In the genomic region with DNA sequence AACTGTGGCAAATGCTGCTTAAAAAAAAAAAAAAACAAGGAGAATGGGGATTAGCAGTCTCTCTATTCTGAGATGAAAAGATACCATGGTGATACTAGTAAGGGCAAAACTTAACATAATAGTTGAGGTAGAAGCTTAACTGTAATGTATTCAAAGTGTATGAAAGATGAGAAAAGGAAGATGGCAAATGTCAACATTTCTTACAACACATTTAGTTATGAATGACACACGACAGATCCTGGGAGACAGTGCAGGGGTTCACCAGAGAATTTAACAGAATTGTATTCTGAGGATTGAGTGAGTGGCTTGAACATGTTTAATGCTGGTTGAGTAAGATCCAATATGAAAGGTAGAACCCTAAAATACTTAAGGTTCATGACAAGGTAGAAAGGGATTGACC, we compare ENCODE assay signal across 20 cellular contexts. TPM values are rescaled to one million over a fixed set of nuclear protein-coding genes. Genes with fewer than 3 reads are reported as not detected.
A peak's percentile ranks its signal among the peaks of the same experiment; 100 is the strongest.
DNase-seq lines count a peak whose midpoint lies in the region; ATAC-seq, FAIRE-seq and TF ChIP-seq lines count a peak whose summit lies in the region.
"Had no signal": no experiment of that assay in that cellular context is flagged by ENCODE, and none has a peak within 500 bp of the region (broad histone marks: within the 10 kb centered on the region; RNA-seq: fewer than 3 reads in every experiment).

No MANE protein-coding gene starts in this region.

- no peak overlapping the region for H4K91ac ChIP-seq in H9 (ENCODE audit: insufficient read length, low read depth, low read length)

- H3K18ac ChIP-seq in H9 (ENCODE audit: insufficient read length, low read depth, low read length) = no peak overlapping the region

- H2BK20ac ChIP-seq in H9 (ENCODE audit: low read depth, low read length, poor library complexity, severe bottlenecking) = no peak overlapping the region

- H2AFZ ChIP-seq in H9 (ENCODE audit: low read length) = no peak overlapping the region

- no peak for DNase-seq in activated naive CD4-positive, alpha-beta T cell treated with anti-CD3 and anti-CD28 coated beads for 36 hours
- DNase-seq in activated naive CD4-positive, alpha-beta T cell treated with anti-CD3 and anti-CD28 coated beads, Interleukin-2, amount 10 ng/mL, durations not matched to agents 7 days and 5 days = no peak
- DNase-seq in H9 (no peak), COLO668 (lab: John Stamatoyannopoulos, UW; ENCODE audit: unreplicated experiment) (no peak), HTR-8/SVneo (ENCODE audit: insufficient read length, low spot score) (no peak)
- no peak for DNase-seq in activated naive CD8-positive, alpha-beta T cell treated with anti-CD3 and anti-CD28 coated beads, Interleukin-2, amount 50 U/mL, for 24 hours
- no peak for DNase-seq in stimulated activated effector memory CD8-positive, alpha-beta T cell treated with anti-CD3 and anti-CD28 coated beads, Interleukin-12 subunit alpha, Interleukin-12 subunit beta, amount 100 ng/mL, for 72 hours (ENCODE audit: low spot score in 2 of 2)
- DNase-seq: ACHN; activated CD4-positive, alpha-beta T cell treated with anti-CD3 and anti-CD28 coated beads, Interleukin-2, amount 50 U/mL, for 4 hours; aorta; GOT3; left ventricle myocardium inferior; mucosa of descending colon; NCI-H1417 treated with DMSO at 0.1 percent for 48 hours; NCI-H2171 treated with DMSO at 0.1 percent for 48 hours; NCI-H526 treated with DMSO at 0.1 percent for 48 hours; SW 1271; testis had no signal

- H3K14ac ChIP-seq in H9 (ENCODE audit: insufficient read depth, low read length) = no peak overlapping the region

- H3K27me3 Mint-ChIP-seq in activated naive CD4-positive, alpha-beta T cell treated with anti-CD3 and anti-CD28 coated beads for 36 hours (ENCODE audit: low read depth) = no peaks in the 10 kb centered on the region
- no peaks in the 10 kb centered on the region for H3K27me3 Mint-ChIP-seq in activated naive CD4-positive, alpha-beta T cell treated with anti-CD3 and anti-CD28 coated beads, Interleukin-2, amount 10 ng/mL, durations not matched to agents 7 days and 5 days
- H3K27me3 Mint-ChIP-seq in H9 (ENCODE audit: low read depth) = no peaks in the 10 kb centered on the region
- H3K27me3 Mint-ChIP-seq in activated naive CD8-positive, alpha-beta T cell treated with anti-CD3 and anti-CD28 coated beads, Interleukin-2, amount 50 U/mL, for 24 hours = no peaks in the 10 kb centered on the region

- no peak overlapping the region for H2BK120ac ChIP-seq in H9 (ENCODE audit: low read depth, low read length, poor library complexity, severe bottlenecking)

- H3K56ac ChIP-seq in H9 (ENCODE audit: insufficient read length, low read depth, low read length) = no peak overlapping the region

- no peak overlapping the region for H3T11ph ChIP-seq in H9 (ENCODE audit: low read length)

- TF ChIP-seq CTCF in H9 (conservative IDR thresholded peaks at IDR 0.05) = no peak

- no peak for ATAC-seq in activated naive CD8-positive, alpha-beta T cell treated with anti-CD3 and anti-CD28 coated beads, Interleukin-2, amount 50 U/mL, for 24 hours
- ATAC-seq in stimulated activated effector memory CD8-positive, alpha-beta T cell treated with anti-CD3 and anti-CD28 coated beads, Interleukin-12 subunit alpha, Interleukin-12 subunit beta, amount 100 ng/mL, for 72 hours = no peak
- no peak for ATAC-seq in GM18498 (IDR thresholded peaks at IDR 0.05; ENCODE audit: unreplicated experiment)
- ATAC-seq: mucosa of descending colon had no signal

- no peaks in the 10 kb centered on the region for H3K9me3 Mint-ChIP-seq in activated naive CD4-positive, alpha-beta T cell treated with anti-CD3 and anti-CD28 coated beads for 36 hours
- H3K9me3 Mint-ChIP-seq in activated naive CD4-positive, alpha-beta T cell treated with anti-CD3 and anti-CD28 coated beads, Interleukin-2, amount 10 ng/mL, durations not matched to agents 7 days and 5 days = no peaks in the 10 kb centered on the region
- H3K9me3 Mint-ChIP-seq in H9 = no peaks in the 10 kb centered on the region; a peak in 1 of 5 replicates
- H3K9me3 Mint-ChIP-seq in activated naive CD8-positive, alpha-beta T cell treated with anti-CD3 and anti-CD28 coated beads, Interleukin-2, amount 50 U/mL, for 24 hours = no peaks in the 10 kb centered on the region
- H3K9me3 Mint-ChIP-seq in stimulated activated effector memory CD8-positive, alpha-beta T cell treated with anti-CD3 and anti-CD28 coated beads, Interleukin-12 subunit alpha, Interleukin-12 subunit beta, amount 100 ng/mL, for 72 hours = no peaks in the 10 kb centered on the region
- H3K9me3 Mint-ChIP-seq: activated T-helper 1 cell treated with anti-CD3 and anti-CD28 coated beads, Interleukin-12 subunit alpha, Interleukin-12 subunit beta, Interleukin-2, Interleukin-4 antibody, amounts not matched to agents 30 ng/mL and 10 ng/mL and 1 ng/mL, durations not matched to agents 14 hours and 24 hours and 36 hours had no signal

- no peaks in the 10 kb centered on the region for H3K23me2 ChIP-seq in H9 (ENCODE audit: insufficient read length, low read depth, low read length, poor library complexity, severe bottlenecking)

- H3K36me3 Mint-ChIP-seq in activated naive CD4-positive, alpha-beta T cell treated with anti-CD3 and anti-CD28 coated beads for 36 hours (ENCODE audit: low read depth) = peaks cover 27% of the 10 kb centered on the region
- H3K36me3 Mint-ChIP-seq in activated naive CD4-positive, alpha-beta T cell treated with anti-CD3 and anti-CD28 coated beads, Interleukin-2, amount 10 ng/mL, durations not matched to agents 7 days and 5 days = peaks cover 43% of the 10 kb centered on the region
- H3K36me3 Mint-ChIP-seq in H9 (ENCODE audit: insufficient read depth in 1 of 3, low read depth in 3 of 3) = peaks cover 13 to 18% (median 15%) of the 10 kb centered on the region in 3 experiments; a peak in 6 of 7 replicates
- peaks cover 36% of the 10 kb centered on the region for H3K36me3 Mint-ChIP-seq in activated naive CD8-positive, alpha-beta T cell treated with anti-CD3 and anti-CD28 coated beads, Interleukin-2, amount 50 U/mL, for 24 hours (ENCODE audit: low read depth)
- peaks cover 56% of the 10 kb centered on the region for H3K36me3 Mint-ChIP-seq in stimulated activated effector memory CD8-positive, alpha-beta T cell treated with anti-CD3 and anti-CD28 coated beads, Interleukin-12 subunit alpha, Interleukin-12 subunit beta, amount 100 ng/mL, for 72 hours

- no peak overlapping the region for H3K4ac ChIP-seq in H9 (ENCODE audit: low read depth, low read length)

- H3K9me3 ChIP-seq in H9 (ENCODE audit: control insufficient read depth, low read depth, low read length) = no peaks in the 10 kb centered on the region
- H3K9me3 ChIP-seq: left ventricle myocardium inferior, mucosa of descending colon, testis had no signal

- peak overlapping the region; percentile 46 for H3K27ac Mint-ChIP-seq in activated naive CD4-positive, alpha-beta T cell treated with anti-CD3 and anti-CD28 coated beads for 36 hours
- no peak overlapping the region for H3K27ac Mint-ChIP-seq in activated naive CD4-positive, alpha-beta T cell treated with anti-CD3 and anti-CD28 coated beads, Interleukin-2, amount 10 ng/mL, durations not matched to agents 7 days and 5 days
- peak overlapping the region in 2 of 3 experiments; percentile 73 to 94; a peak in 4 of 7 replicates for H3K27ac Mint-ChIP-seq in H9
- H3K27ac Mint-ChIP-seq in activated naive CD8-positive, alpha-beta T cell treated with anti-CD3 and anti-CD28 coated beads, Interleukin-2, amount 50 U/mL, for 24 hours = peak overlapping the region; percentile 7
- peak overlapping the region; percentile 69 for H3K27ac Mint-ChIP-seq in stimulated activated effector memory CD8-positive, alpha-beta T cell treated with anti-CD3 and anti-CD28 coated beads, Interleukin-12 subunit alpha, Interleukin-12 subunit beta, amount 100 ng/mL, for 72 hours
- H3K27ac Mint-ChIP-seq: activated T-helper 1 cell treated with anti-CD3 and anti-CD28 coated beads, Interleukin-12 subunit alpha, Interleukin-12 subunit beta, Interleukin-2, Interleukin-4 antibody, amounts not matched to agents 30 ng/mL and 10 ng/mL and 1 ng/mL, durations not matched to agents 14 hours and 24 hours and 36 hours had no signal

- H4K20me1 ChIP-seq in H9 (ENCODE audit: control insufficient read depth, insufficient read depth, insufficient read length) = no peaks in the 10 kb centered on the region

- no peak overlapping the region for H4K5ac ChIP-seq in H9 (ENCODE audit: insufficient read length, low read depth, low read length)

- intact Hi-C loops in activated naive CD4-positive, alpha-beta T cell treated with anti-CD3 and anti-CD28 coated beads for 36 hours (cut with micrococcal nuclease) = no loop called here

- no peak overlapping the region for H3K23ac ChIP-seq in H9 (ENCODE audit: insufficient read length, low read depth, low read length)

- H2AK5ac ChIP-seq in H9 (ENCODE audit: insufficient read length, low read length) = no peak overlapping the region

- CTCF ChIA-PET in activated naive CD4-positive, alpha-beta T cell treated with anti-CD3 and anti-CD28 coated beads for 36 hours (lab: Charles Lee) = no interaction called here
- CTCF ChIA-PET in activated naive CD4-positive, alpha-beta T cell treated with anti-CD3 and anti-CD28 coated beads, Interleukin-2, amount 10 ng/mL, durations not matched to agents 7 days and 5 days (lab: Charles Lee) = no interaction called here

- no peak overlapping the region for H2BK12ac ChIP-seq in H9 (ENCODE audit: insufficient read length, low read depth, low read length)

- FAIRE-seq in HTR-8/SVneo (lab: Jason Lieb, UNC) = no peak

- no peaks in the 10 kb centered on the region for H3K4me1 ChIP-seq in H9 (ENCODE audit: insufficient read depth, low read length)
- H3K4me1 ChIP-seq: testis had no signal

- H3K4me3 Mint-ChIP-seq in activated naive CD4-positive, alpha-beta T cell treated with anti-CD3 and anti-CD28 coated beads for 36 hours = no peak overlapping the region
- H3K4me3 Mint-ChIP-seq in activated naive CD4-positive, alpha-beta T cell treated with anti-CD3 and anti-CD28 coated beads, Interleukin-2, amount 10 ng/mL, durations not matched to agents 7 days and 5 days = no peak overlapping the region
- no peak overlapping the region for H3K4me3 Mint-ChIP-seq in H9
- H3K4me3 Mint-ChIP-seq in activated naive CD8-positive, alpha-beta T cell treated with anti-CD3 and anti-CD28 coated beads, Interleukin-2, amount 50 U/mL, for 24 hours = no peak overlapping the region
- H3K4me3 Mint-ChIP-seq in stimulated activated effector memory CD8-positive, alpha-beta T cell treated with anti-CD3 and anti-CD28 coated beads, Interleukin-12 subunit alpha, Interleukin-12 subunit beta, amount 100 ng/mL, for 72 hours = no peak overlapping the region
- H3K4me3 Mint-ChIP-seq: activated T-helper 1 cell treated with anti-CD3 and anti-CD28 coated beads, Interleukin-12 subunit alpha, Interleukin-12 subunit beta, Interleukin-2, Interleukin-4 antibody, amounts not matched to agents 30 ng/mL and 10 ng/mL and 1 ng/mL, durations not matched to agents 14 hours and 24 hours and 36 hours had no signal

- H3K79me2 ChIP-seq in H9 (ENCODE audit: insufficient read depth, low read length) = peaks cover 4% of the 10 kb centered on the region; the same call in 1 of the 2 replicates

- no peak overlapping the region for H4K8ac ChIP-seq in H9 (replicated peaks; ENCODE audit: insufficient read length, low read depth, low read length)

- no peaks in the 10 kb centered on the region for H3K27me3 ChIP-seq in H9 (ENCODE audit: insufficient read depth, low read length)
- H3K27me3 ChIP-seq: testis had no signal

- H3K9ac ChIP-seq in H9 (ENCODE audit: extremely low read depth, insufficient read length, low read length) = no peak overlapping the region

- no CpG with 5 or more reads among the region's 1 CpG for WGBS in H9 (ENCODE audit: extremely low coverage, insufficient read length, low lambda C conversion rate)

- no peak overlapping the region for H3K4me2 ChIP-seq in H9 (ENCODE audit: insufficient read depth, insufficient read length, low read length)

- no peak overlapping the region for H2BK15ac ChIP-seq in H9 (ENCODE audit: low read depth, low read length)

- H3K4me1 Mint-ChIP-seq in activated naive CD4-positive, alpha-beta T cell treated with anti-CD3 and anti-CD28 coated beads for 36 hours (ENCODE audit: low read depth) = peaks cover 43% of the 10 kb centered on the region
- peaks cover 17% of the 10 kb centered on the region for H3K4me1 Mint-ChIP-seq in activated naive CD4-positive, alpha-beta T cell treated with anti-CD3 and anti-CD28 coated beads, Interleukin-2, amount 10 ng/mL, durations not matched to agents 7 days and 5 days
- H3K4me1 Mint-ChIP-seq in H9 = peaks cover 36 to 49% of the 10 kb centered on the region in 2 experiments
- peaks cover 50% of the 10 kb centered on the region for H3K4me1 Mint-ChIP-seq in activated naive CD8-positive, alpha-beta T cell treated with anti-CD3 and anti-CD28 coated beads, Interleukin-2, amount 50 U/mL, for 24 hours
- peaks cover 51% of the 10 kb centered on the region for H3K4me1 Mint-ChIP-seq in stimulated activated effector memory CD8-positive, alpha-beta T cell treated with anti-CD3 and anti-CD28 coated beads, Interleukin-12 subunit alpha, Interleukin-12 subunit beta, amount 100 ng/mL, for 72 hours

- H3K79me1 ChIP-seq in H9 (ENCODE audit: insufficient read depth, low read depth, low read length, poor library complexity, severe bottlenecking) = peaks cover 5% of the 10 kb centered on the region

- H2BK5ac ChIP-seq in H9 (ENCODE audit: insufficient read length, low read length) = no peak overlapping the region

- no peak overlapping the region for H3K27ac ChIP-seq in H9 (ENCODE audit: insufficient read length, low read depth, low read length)
- H3K27ac ChIP-seq: left ventricle myocardium inferior, testis had no signal

RNA-seq across cellular contexts. Expression of gene CUL3, which starts 52.7 kb away (rescaled TPM):
- total RNA-seq in activated naive CD4-positive, alpha-beta T cell treated with anti-CD3 and anti-CD28 coated beads for 36 hours = 10 to 100 TPM; 61.7 to 66.0 TPM
- 108 and 114 TPM in 2 replicates for total RNA-seq in H9 (2021)
